Comparison of ENCODE assay signal across 7 cellular contexts in the genomic region with DNA sequence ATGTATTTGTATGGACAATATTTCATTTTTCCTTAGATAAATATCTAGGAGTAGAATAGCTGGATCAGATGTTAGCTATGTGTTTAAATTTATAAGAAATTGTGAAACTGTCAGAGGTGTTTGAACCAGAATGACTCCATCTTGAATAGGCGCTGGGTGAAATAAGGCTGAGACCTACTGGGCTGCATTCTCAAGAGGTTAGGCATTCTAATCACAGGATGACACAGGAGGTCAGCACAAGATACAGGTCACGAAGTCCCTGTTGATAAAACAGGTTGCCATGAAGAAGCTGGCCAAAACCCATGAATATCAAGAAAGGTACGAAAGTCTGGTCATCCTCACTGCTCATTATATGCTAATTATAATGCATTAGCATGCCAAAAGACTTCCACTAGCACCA.
"Had no signal": no experiment of that assay in that cellular context is flagged by ENCODE, and none has a peak within 500 bp of the region (broad histone marks: within the 10 kb centered on the region; RNA-seq: fewer than 3 reads in every experiment).

No MANE protein-coding gene starts in this region.

- DNase-seq: IMR-90, KG1 had no signal

- H3K4me3 Mint-ChIP-seq: IgD-negative memory B cell had no signal

- H3K9me3 Mint-ChIP-seq: IgD-negative memory B cell had no signal

- FAIRE-seq: HepG2, HTR-8/SVneo, K562 had no signal

- H3K27me3 Mint-ChIP-seq: IgD-negative memory B cell had no signal

- H3K4me1 Mint-ChIP-seq: IgD-negative memory B cell had no signal

- H3K36me3 Mint-ChIP-seq: IgD-negative memory B cell had no signal

- H3K27ac ChIP-seq: HL-60 had no signal

- H3K27ac Mint-ChIP-seq: IgD-negative memory B cell had no signal

- ATAC-seq: HepG2, K562 had no signal

- H3K4me3 ChIP-seq: K562 had no signal
